In the genomic region with DNA sequence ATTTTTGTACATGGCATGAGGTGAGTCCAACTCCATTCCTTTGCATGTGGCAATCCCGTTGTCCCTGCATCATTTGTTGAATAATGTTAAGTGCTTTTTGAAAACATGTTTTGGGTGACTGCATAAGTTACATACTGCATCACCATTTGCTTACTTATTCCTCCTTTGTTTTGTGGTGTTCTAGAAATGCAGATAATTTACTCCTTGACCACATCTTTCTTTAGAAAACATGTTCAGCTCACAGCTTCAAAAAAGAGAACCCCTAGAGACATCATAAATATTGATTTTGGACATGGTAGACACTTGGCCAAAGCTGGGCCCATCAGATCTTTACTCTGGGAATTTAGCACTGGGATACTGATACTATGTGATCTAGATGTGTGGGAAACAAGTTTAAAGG, we compare ENCODE assay signal across 15 cellular contexts.
"Had no signal": no experiment of that assay in that cellular context is flagged by ENCODE, and none has a peak within 500 bp of the region (broad histone marks: within the 10 kb centered on the region; RNA-seq: fewer than 3 reads in every experiment).

No MANE protein-coding gene starts in this region.

- H3K4me3 ChIP-seq: body of pancreas, dorsolateral prefrontal cortex, gastroesophageal sphincter, left ventricle myocardium inferior, pancreas, stomach, vagina had no signal

- ATAC-seq: body of pancreas, gastroesophageal sphincter, pancreas had no signal

- DNase-seq: activated CD4-positive, alpha-beta T cell treated with anti-CD3 and anti-CD28 coated beads for 4 hours; activated CD8-positive, alpha-beta memory T cell treated with anti-CD3 and anti-CD28 coated beads, Interleukin-2, amount 50 U/mL, for 4 hours; activated CD8-positive, alpha-beta T cell treated with anti-CD3 and anti-CD28 coated beads for 36 hours; activated naive CD4-positive, alpha-beta T cell; activated T-cell treated with anti-CD3 and anti-CD28 coated beads, Interleukin-2, amount 50 U/mL, for 72 hours; body of pancreas; dorsolateral prefrontal cortex; left ventricle myocardium inferior; pancreas; retina; stomach; T1000; WERI-Rb-1 had no signal
